ENCODE assay signal across 19 cellular contexts in genomic region chr9:70488793-70489105, GRCh38.
DNase-seq lines count a peak whose midpoint lies in the region; ATAC-seq, FAIRE-seq and TF ChIP-seq lines count a peak whose summit lies in the region.
"Had no signal": no experiment of that assay in that cellular context is flagged by ENCODE, and none has a peak within 500 bp of the region (broad histone marks: within the 10 kb centered on the region; RNA-seq: fewer than 3 reads in every experiment).

No MANE protein-coding gene starts in this region.

- no peaks in the 10 kb centered on the region for H3K36me3 ChIP-seq in thyroid gland
- H3K36me3 ChIP-seq: SJCRH30 had no signal

- H3K27ac ChIP-seq in thyroid gland: peak overlapping the region; percentile 46 to 60 (median 60)
- H3K27ac ChIP-seq: PC-9, SJCRH30 had no signal

- peak; percentile 23 for FAIRE-seq in endometrium (lab: Jason Lieb, UNC)
- FAIRE-seq: astrocyte had no signal

- H3K4me1 ChIP-seq in thyroid gland: peaks cover 19 to 32% of the 10 kb centered on the region in 2 donors

- intact Hi-C loops in thyroid gland (cut with DNase I): no loop called here

- H3K4me3 ChIP-seq in thyroid gland (replicated peaks in 1 of 3): no peak overlapping the region
- H3K4me3 ChIP-seq: PC-9, SJCRH30 had no signal

- ATAC-seq in omental fat pad (ENCODE audit: low FRiP score) (peak; percentile 66), GM21360 (IDR thresholded peaks at IDR 0.05; ENCODE audit: unreplicated experiment) (no peak), HG02973 (IDR thresholded peaks at IDR 0.05; ENCODE audit: unreplicated experiment) (no peak)
- ATAC-seq: stimulated activated memory B cell treated with anti-CD40 and anti-IgM and Interleukin-4, amounts not matched to agents 10 μg/mL and 1 μg/mL and 100 μg/mL, for 72 hours had no signal

- 11 to 22% methylated on average over 3 of the region's 3 CpGs for WGBS in thyroid gland, 2 donors

- peak; percentile 58 for DNase-seq in M059J (ENCODE audit: low read depth)
- no peak for DNase-seq in omental fat pad (ENCODE audit: low spot score)
- DNase-seq in thyroid gland: peak in 1 of 2 donors; percentile 20
- no peak for DNase-seq in SW480 (ENCODE audit: low spot score)
- no peak for DNase-seq in superior temporal gyrus (ENCODE audit: extremely low spot score)
- DNase-seq: activated CD4-positive, alpha-beta T cell treated with anti-CD3 and anti-CD28 coated beads, Interleukin-2, amount 50 U/mL, for 4 hours; activated naive CD4-positive, alpha-beta T cell; COR-L47; endodermal cell; Karpas-422; NCI-H2171 treated with DMSO at 0.1 percent for 48 hours; NCI-H526 treated with DMSO at 0.1 percent for 48 hours; SJCRH30 had no signal

- TF ChIP-seq CTCF in omental fat pad (IDR thresholded peaks at IDR 0.05): no peak
- TF ChIP-seq CTCF in thyroid gland (IDR thresholded peaks at IDR 0.05): no peak

- H3K9me3 ChIP-seq in thyroid gland: no peaks in the 10 kb centered on the region
- H3K9me3 ChIP-seq: SJCRH30 had no signal

- H3K27me3 ChIP-seq in thyroid gland: no peaks in the 10 kb centered on the region
- H3K27me3 ChIP-seq: SJCRH30 had no signal

- no peak for TF ChIP-seq POLR2A in thyroid gland (IDR thresholded peaks at IDR 0.05)
